ENCODE assay signal across 15 cellular contexts in genomic region chr11:64379817-64380709, GRCh38. TPM values are rescaled to one million over a fixed set of nuclear protein-coding genes. Genes with fewer than 3 reads are reported as not detected.
DNase-seq lines count a peak whose midpoint lies in the region; ATAC-seq, FAIRE-seq and TF ChIP-seq lines count a peak whose summit lies in the region.
"Had no signal": no experiment of that assay in that cellular context is flagged by ENCODE, and none has a peak within 500 bp of the region (broad histone marks: within the 10 kb centered on the region; RNA-seq: fewer than 3 reads in every experiment).

No MANE protein-coding gene starts in this region.

- no peaks in the 10 kb centered on the region for H3K79me2 ChIP-seq in GM12878 (ENCODE audit: control insufficient read depth, insufficient read depth, low read length)
- H3K79me2 ChIP-seq in mesendoderm (ENCODE audit: control insufficient read depth, insufficient read depth, low read length): no peaks in the 10 kb centered on the region

- peaks cover 15 to 71% (median 67%) of the 10 kb centered on the region in 10 experiments for H3K4me1 ChIP-seq in BLaER1 treated with 17β-estradiol and CSF1 and Interleukin-3, amounts not matched to agents 10 nM and 100 nM
- H3K4me1 ChIP-seq in HEK293 (ENCODE audit: control insufficient read depth, insufficient read depth, low read length) (no peaks in the 10 kb centered on the region), GM12878 (ENCODE audit: control insufficient read depth, insufficient read depth, low read length) (no peaks in the 10 kb centered on the region), mesendoderm (ENCODE audit: control insufficient read depth, low read depth, low read length) (peaks cover 6% of the 10 kb centered on the region), uterus (no peaks in the 10 kb centered on the region)
- H3K4me1 ChIP-seq: Peyer's patch had no signal

- H3K23ac ChIP-seq in mesendoderm (ENCODE audit: low read length): no peak overlapping the region

- no peak overlapping the region for H4K5ac ChIP-seq in mesendoderm (ENCODE audit: low read length)

- POLR2A ChIA-PET in HEK293 (lab: Yijun Ruan, JAX) (no interaction called here), GM12878 (lab: Charles Lee) (no interaction called here)

- TF ChIP-seq RAD21 in GM12878 (IDR thresholded peaks at IDR 0.05; ENCODE audit: insufficient read depth, low read depth, low read length): no peak

- no peak overlapping the region for H3K18ac ChIP-seq in mesendoderm (ENCODE audit: low read length)

- H2BK120ac ChIP-seq in mesendoderm (ENCODE audit: low read depth, low read length): no peak overlapping the region

- H3K27ac ChIP-seq in BLaER1 treated with 17β-estradiol and CSF1 and Interleukin-3, amounts not matched to agents 10 nM and 100 nM: peak overlapping the region in 1 of 11 experiments; percentile 19; a peak in 1 of 22 replicates
- H3K27ac ChIP-seq in HEK293 (ENCODE audit: extremely low read depth, low read depth, low read length) (no peak overlapping the region), GM12878 (ENCODE audit: control insufficient read depth, insufficient read depth) (no peak overlapping the region), mesendoderm (ENCODE audit: low read depth, low read length) (no peak overlapping the region), uterus (no peak overlapping the region)
- H3K27ac ChIP-seq: Peyer's patch had no signal

- H3K36me3 ChIP-seq in BLaER1 treated with 17β-estradiol and CSF1 and Interleukin-3, amounts not matched to agents 10 nM and 100 nM: no peaks in the 10 kb centered on the region
- H3K36me3 ChIP-seq in HEK293 (ENCODE audit: control insufficient read depth in 2 of 2, insufficient read depth in 1 of 2, low read length in 2 of 2) (no peaks in the 10 kb centered on the region), GM12878 (ENCODE audit: control insufficient read depth in 2 of 2, insufficient read depth in 2 of 2, low read length in 1 of 2) (no peaks in the 10 kb centered on the region), mesendoderm (ENCODE audit: control insufficient read depth, insufficient read depth, low read length) (no peaks in the 10 kb centered on the region), uterus (no peaks in the 10 kb centered on the region)
- H3K36me3 ChIP-seq: BE2C, Peyer's patch had no signal

- peak overlapping the region; percentile 5 to 96 (median 87) for H3K4me2 ChIP-seq in BLaER1 treated with 17β-estradiol and CSF1 and Interleukin-3, amounts not matched to agents 10 nM and 100 nM
- H3K4me2 ChIP-seq in GM12878 (ENCODE audit: control insufficient read depth, insufficient read depth) (no peak overlapping the region), mesendoderm (ENCODE audit: low read length) (no peak overlapping the region)

- intact Hi-C loops in GM12878 (cut with micrococcal nuclease; ENCODE audit: unreplicated experiment): no loop called here
- intact Hi-C loops in uterus (cut with DNase I; ENCODE audit: low total_unique reads): no loop called here

- H3K79me1 ChIP-seq in mesendoderm (ENCODE audit: low read length): no peaks in the 10 kb centered on the region

- H2AFZ ChIP-seq in GM12878 (ENCODE audit: control insufficient read depth, low read depth, low read length): no peak overlapping the region

- SMC1A ChIA-PET in GM12878 (lab: Charles Lee; ENCODE audit: uncharacterized antibody, unreplicated experiment): no interaction called here

- no peaks in the 10 kb centered on the region for H4K20me1 ChIP-seq in BLaER1 treated with 17β-estradiol and CSF1 and Interleukin-3, amounts not matched to agents 10 nM and 100 nM
- H4K20me1 ChIP-seq in GM12878 (ENCODE audit: control insufficient read depth, insufficient read depth): no peaks in the 10 kb centered on the region

- H2BK15ac ChIP-seq in mesendoderm (replicated peaks; ENCODE audit: low read depth): no peak overlapping the region

- no peak overlapping the region for H3K4ac ChIP-seq in mesendoderm (ENCODE audit: low read depth, low read length)

- in situ Hi-C loops in GM12878 (cut with MboI): no loop called here

- H3K9ac ChIP-seq in BLaER1 treated with 17β-estradiol and CSF1 and Interleukin-3, amounts not matched to agents 10 nM and 100 nM: peak overlapping the region in 4 of 11 experiments; percentile 4 to 38 (median 24); a peak in 3 of 22 replicates
- H3K9ac ChIP-seq in GM12878 (ENCODE audit: control insufficient read depth, insufficient read depth, low read length): no peak overlapping the region
- H3K9ac ChIP-seq in mesendoderm (ENCODE audit: low read length): no peak overlapping the region

- BruUV-seq in GM12878 (replicated peaks; lab: Mats Ljungman, UMichigan): no TSS peak

- WGBS in GM12878 (ENCODE audit: insufficient coverage, insufficient replicate concordance, low lambda C conversion rate, missing lambda C conversion rate): 76% methylated on average over 34 of the region's 35 CpGs
- WGBS in mesendoderm (ENCODE audit: extremely low coverage, insufficient coverage, low lambda C conversion rate): 100% methylated on average over 11 of the region's 35 CpGs

- H2AK5ac ChIP-seq in mesendoderm (ENCODE audit: low read length): no peak overlapping the region

- H2BK5ac ChIP-seq in mesendoderm (ENCODE audit: low read length): no peak overlapping the region

- peak overlapping the region; percentile 34 for H3K56ac ChIP-seq in mesendoderm (ENCODE audit: low read length)

- CTCF ChIA-PET in HEK293 (lab: Yijun Ruan, JAX) (interaction anchor here (0.6 to 1.5 kb wide), 4 partner anchors 23 to 407 kb away, joined by 3 to 5 read pairs (median 4); no protein-coding TSS in a partner anchor), GM12878 (lab: Yijun Ruan, JAX) (interaction anchor here (1.3 kb wide), 1 partner anchor 40 kb away, joined by 3 read pairs; no protein-coding TSS in a partner anchor)

- DNase-seq in GM12878 (ENCODE audit: low read depth, low spot score) (no peak), mesendoderm (no peak), foreskin fibroblast (no peak), uterus (no peak), Kasumi-1 (lab: John Stamatoyannopoulos, UW) (no peak)
- DNase-seq: ACHN, BE2C, DMS 273 treated with DMSO at 0.1 percent for 48 hours, NCI-H2029, NCI-H82, Peyer's patch, SHP77 treated with DMSO at 0.1 percent for 48 hours had no signal

- TF ChIP-seq POLR2A in GM12878 (IDR thresholded peaks at IDR 0.05; ENCODE audit: low read depth, low read length): no peak
- no peak for TF ChIP-seq POLR2A in uterus (IDR thresholded peaks at IDR 0.05)

- no peak overlapping the region for H4K8ac ChIP-seq in mesendoderm (ENCODE audit: low read depth, low read length)

- no peak for ATAC-seq in GM12878
- no peak for ATAC-seq in GM19023 (IDR thresholded peaks at IDR 0.05; ENCODE audit: unreplicated experiment)

- TF ChIP-seq CTCF in HEK293 (tag by site-specific recombination; IDR thresholded peaks at IDR 0.05): no peak
- TF ChIP-seq CTCF in GM12878 (IDR thresholded peaks at IDR 0.05 in 2 of 3, conservative IDR thresholded peaks at IDR 0.05 in 1 of 3; ENCODE audit: control insufficient read depth in 2 of 3, extremely low read depth in 1 of 3, insufficient read depth in 1 of 3, low read depth in 3 of 3, low read length in 3 of 3): no peak
- no peak for TF ChIP-seq CTCF in foreskin fibroblast (IDR thresholded peaks at IDR 0.05; ENCODE audit: low read depth, low read length)
- no peak for TF ChIP-seq CTCF in uterus (IDR thresholded peaks at IDR 0.05)

- peaks cover 0 to 45% (median 0%) of the 10 kb centered on the region in 11 experiments; a peak in 8 of 22 replicates for H3K27me3 ChIP-seq in BLaER1 treated with 17β-estradiol and CSF1 and Interleukin-3, amounts not matched to agents 10 nM and 100 nM
- H3K27me3 ChIP-seq in GM12878 (replicated peaks in 1 of 2; ENCODE audit: control insufficient read depth in 2 of 2, insufficient read depth in 2 of 2, low read length in 1 of 2): peaks cover 0 to 2% of the 10 kb centered on the region in 2 experiments; a peak in 2 of 4 replicates
- H3K27me3 ChIP-seq in mesendoderm (ENCODE audit: insufficient read depth, low read length, poor library complexity): no peaks in the 10 kb centered on the region
- no peaks in the 10 kb centered on the region for H3K27me3 ChIP-seq in uterus
- H3K27me3 ChIP-seq: BE2C, Peyer's patch had no signal

- no peak overlapping the region for H3K4me3 ChIP-seq in BLaER1 treated with 17β-estradiol and CSF1 and Interleukin-3, amounts not matched to agents 10 nM and 100 nM
- H3K4me3 ChIP-seq in HEK293 (ENCODE audit: low read depth, low read length) (no peak overlapping the region), GM12878 (no peak overlapping the region), mesendoderm (ENCODE audit: low read length) (no peak overlapping the region), foreskin fibroblast (ENCODE audit: low read depth in 1 of 2, low read length in 2 of 2) (no peak overlapping the region), uterus (no peak overlapping the region)
- H3K4me3 ChIP-seq: Peyer's patch had no signal

- H3K9me3 ChIP-seq in BLaER1 treated with 17β-estradiol and CSF1 and Interleukin-3, amounts not matched to agents 10 nM and 100 nM (replicated peaks in 1 of 11): no peaks in the 10 kb centered on the region
- no peaks in the 10 kb centered on the region for H3K9me3 ChIP-seq in HEK293 (ENCODE audit: control insufficient read depth, insufficient read depth, low read depth, low read length)
- H3K9me3 ChIP-seq in GM12878 (replicated peaks; ENCODE audit: control insufficient read depth, insufficient read depth, low read length): no peaks in the 10 kb centered on the region
- H3K9me3 ChIP-seq in uterus: no peaks in the 10 kb centered on the region
- H3K9me3 ChIP-seq: BE2C, Peyer's patch had no signal

- TF ChIP-seq EP300 in GM12878 (IDR thresholded peaks at IDR 0.05; ENCODE audit: borderline replicate concordance in 1 of 2, control insufficient read depth in 1 of 2, low read depth in 2 of 2, low read length in 2 of 2): no peak

- FAIRE-seq in GM12878 (lab: Jason Lieb, UNC): no peak

- RAD21 ChIA-PET in GM12878 (lab: Charles Lee; ENCODE audit: unreplicated experiment): no interaction called here

RNA-seq across cellular contexts. Expression of gene RPS6KA4, which starts 21.1 kb away (rescaled TPM):
- 35.4 and 44.3 TPM in 2 replicates for total RNA-seq in GM12878 (2013; cell fraction: nucleolus; rRNA removed)
- total RNA-seq in GM12878 (2014; rRNA removed): 25.3 and 27.4 TPM in 2 replicates
- total RNA-seq in GM12878 (2014; rRNA removed; fragmentation: Illumina TruSeq; extraction: Trizol): 11.1 and 11.3 TPM in 2 replicates
- total RNA-seq in GM12878 (2021): 25.7 and 32.6 TPM in 2 replicates
- polyA plus RNA-seq in GM12878 (2011; ENCODE audit: low read depth): 9.7 TPM
- 10.1 and 20.4 TPM in 2 replicates for polyA plus RNA-seq in GM12878 (2011; rRNA removed)
- 25.4 and 38.2 TPM in 2 replicates for polyA plus RNA-seq in GM12878 (2011; cell fraction: cytosol; rRNA removed)
- 58.5 and 77.3 TPM in 2 replicates for polyA plus RNA-seq in GM12878 (2011; cell fraction: nucleus; rRNA removed)
- 11.2 and 13.9 TPM in 2 replicates for polyA plus RNA-seq in GM12878 (2012)
- 3.4 and 7.4 TPM in 2 replicates for polyA plus RNA-seq in GM12878 (2014; fragmentation: Illumina TruSeq; extraction: Trizol)
- polyA plus RNA-seq in GM12878 (2014; fragmentation: Nextera tagmentation; extraction: Ambion mirVana): under 1 TPM; 0.34 to 0.73 TPM
- polyA plus RNA-seq in GM12878 (2014; rRNA removed): 24.5 and 27.2 TPM in 2 replicates
- polyA plus RNA-seq in GM12878 (2016; fragmentation: Nextera tagmentation; extraction: Ambion mirVana): 10 to 100 TPM; 10.4 to 11.3 TPM
- polyA minus RNA-seq in GM12878 (2011; rRNA and poly(A)+ RNA removed): 20.4 and 40.7 TPM in 2 replicates
- 20.2 and 21.6 TPM in 2 replicates for polyA minus RNA-seq in GM12878 (2011; cell fraction: cytosol; rRNA and poly(A)+ RNA removed)
- polyA minus RNA-seq in GM12878 (2011; cell fraction: nucleus; rRNA and poly(A)+ RNA removed): 22.6 and 37.3 TPM in 2 replicates
- 4.8 TPM for polyA plus RNA-seq in mesendoderm (2013, experiment 1 of 2)
- 4.6 TPM for polyA plus RNA-seq in mesendoderm (2013, experiment 2 of 2)
- total RNA-seq in uterus: 10 to 100 TPM in 3 of 4 donors, 1 to 10 TPM in 1; 2.4 to 37.4 (median 29.3) TPM

RNA-seq across cellular contexts. Expression of gene CCDC88B, which starts 40.1 kb away (rescaled TPM):
- total RNA-seq in GM12878 (2013; cell fraction: nucleolus; rRNA removed): 51.8 and 63.6 TPM in 2 replicates
- total RNA-seq in GM12878 (2014; rRNA removed): 38.7 and 41.6 TPM in 2 replicates
- total RNA-seq in GM12878 (2014; rRNA removed; fragmentation: Illumina TruSeq; extraction: Trizol): 18.9 and 21.8 TPM in 2 replicates
- total RNA-seq in GM12878 (2021): 55.5 and 66.0 TPM in 2 replicates
- polyA plus RNA-seq in GM12878 (2011; ENCODE audit: low read depth): 32.3 TPM
- polyA plus RNA-seq in GM12878 (2011; rRNA removed): 8.7 and 18.2 TPM in 2 replicates
- 19.2 and 34.6 TPM in 2 replicates for polyA plus RNA-seq in GM12878 (2011; cell fraction: cytosol; rRNA removed)
- 125 and 191 TPM in 2 replicates for polyA plus RNA-seq in GM12878 (2011; cell fraction: nucleus; rRNA removed)
- 63.0 and 81.8 TPM in 2 replicates for polyA plus RNA-seq in GM12878 (2012)
- 5.0 and 13.8 TPM in 2 replicates for polyA plus RNA-seq in GM12878 (2014; fragmentation: Illumina TruSeq; extraction: Trizol)
- 1 to 10 TPM in 1 of 2 experiments, under 1 TPM in 1; 0.24 to 2.8 TPM for polyA plus RNA-seq in GM12878 (2014; fragmentation: Nextera tagmentation; extraction: Ambion mirVana)
- 55.2 and 66.0 TPM in 2 replicates for polyA plus RNA-seq in GM12878 (2014; rRNA removed)
- 10 to 100 TPM; 13.6 to 20.2 TPM for polyA plus RNA-seq in GM12878 (2016; fragmentation: Nextera tagmentation; extraction: Ambion mirVana)
- polyA minus RNA-seq in GM12878 (2011; rRNA and poly(A)+ RNA removed): 3.9 and 13.7 TPM in 2 replicates
- polyA minus RNA-seq in GM12878 (2011; cell fraction: cytosol; rRNA and poly(A)+ RNA removed): 16.8 and 19.4 TPM in 2 replicates
- 10.4 and 19.1 TPM in 2 replicates for polyA minus RNA-seq in GM12878 (2011; cell fraction: nucleus; rRNA and poly(A)+ RNA removed)
- 2.0 TPM for polyA plus RNA-seq in mesendoderm (2013, experiment 1 of 2)
- polyA plus RNA-seq in mesendoderm (2013, experiment 2 of 2): 1.6 TPM
- 1 to 10 TPM in 3 of 4 donors, under 1 TPM in 1; 0.29 to 5.7 (median 2.9) TPM for total RNA-seq in uterus

Comparison
In these comparisons a context has a peak if more than half of its experiments do, and no peak if none do; other contexts are left out.
1. H3K4me2 ChIP-seq: peak in BLaER1 treated with 17β-estradiol and CSF1 and Interleukin-3, amounts not matched to agents 10 nM and 100 nM (11 of 11); none in GM12878 (single experiment) and mesendoderm (single experiment).